In the genomic region with DNA sequence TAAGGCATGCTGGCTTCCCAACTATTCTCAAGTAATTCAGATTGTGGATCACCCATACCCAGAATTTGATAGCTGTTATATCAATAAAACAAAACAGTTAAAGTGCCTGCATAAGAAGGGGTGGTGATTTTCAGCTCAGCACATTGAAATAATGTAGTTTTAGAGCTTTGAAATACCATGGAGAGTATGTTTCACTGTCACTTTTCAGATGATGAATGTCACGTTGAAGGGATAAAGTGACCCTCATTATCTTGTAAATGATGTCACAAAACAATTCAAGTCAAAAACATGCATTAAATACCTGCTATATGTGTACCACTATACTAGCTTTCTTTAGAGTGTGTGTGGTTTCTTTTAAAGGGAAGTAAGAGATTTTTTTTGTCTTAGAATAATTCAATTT, we compare ENCODE assay signal across 40 cellular contexts. TPM values are rescaled to one million over a fixed set of nuclear protein-coding genes. Genes with fewer than 3 reads are reported as not detected.
"Had no signal": no experiment of that assay in that cellular context is flagged by ENCODE, and none has a peak within 500 bp of the region (broad histone marks: within the 10 kb centered on the region; RNA-seq: fewer than 3 reads in every experiment).

No MANE protein-coding gene starts in this region.

- FAIRE-seq: astrocyte, bronchial epithelial cell had no signal

- DNase-seq: activated effector memory CD4-positive, alpha-beta T cell treated with anti-CD3 and anti-CD28 coated beads, Interleukin-2, amount 50 U/mL, for 16 hours; activated effector memory CD4-positive, alpha-beta T cell treated with Interleukin-2 at 50 U/mL for 16 hours; activated gamma-delta T cell; activated gamma-delta T cell treated with Interleukin-2 at 50 U/mL for 16 hours; activated naive CD4-positive, alpha-beta T cell; activated naive CD4-positive, alpha-beta T cell treated with anti-CD3 and anti-CD28 coated beads for 36 hours; activated naive CD4-positive, alpha-beta T cell treated with anti-CD3 and anti-CD28 coated beads, Interleukin-2, amount 50 U/mL, for 16 hours; activated naive CD4-positive, alpha-beta T cell treated with Interleukin-2 at 50 U/mL for 16 hours; activated naive CD8-positive, alpha-beta T cell treated with anti-CD3 and anti-CD28 coated beads for 36 hours; activated naive CD8-positive, alpha-beta T cell treated with anti-CD3 and anti-CD28 coated beads, Interleukin-2, amount 10 ng/mL, durations not matched to agents 7 days and 5 days; activated naive CD8-positive, alpha-beta T cell treated with anti-CD3 and anti-CD28 coated beads, Interleukin-2, amount 50 U/mL, for 24 hours; activated T-cell treated with anti-CD3 and anti-CD28 coated beads, Interleukin-2, amount 50 U/mL, for 1 hour; activated T-cell treated with anti-CD3 and anti-CD28 coated beads, Interleukin-2, amount 50 U/mL, for 24 hours; activated T-cell treated with anti-CD3 and anti-CD28 coated beads, Interleukin-2, amount 50 U/mL, for 4 hours; activated T-cell treated with anti-CD3 and anti-CD28 coated beads, Interleukin-2, amount 50 U/mL, for 48 hours; activated T-cell treated with anti-CD3 and anti-CD28 coated beads, Interleukin-2, amount 50 U/mL, for 72 hours; adrenal gland; amniotic stem cell; amygdala; anterior cingulate cortex; aorta; body of pancreas; brain microvascular endothelial cell; caudate nucleus; central memory CD4-positive, alpha-beta T cell; cerebellar nuclear complex had no signal

- H3K9me3 Mint-ChIP-seq: activated naive CD4-positive, alpha-beta T cell treated with anti-CD3 and anti-CD28 coated beads for 36 hours; activated naive CD4-positive, alpha-beta T cell treated with anti-CD3 and anti-CD28 coated beads, Interleukin-2, amount 50 U/mL, for 24 hours; activated naive CD8-positive, alpha-beta T cell treated with anti-CD3 and anti-CD28 coated beads for 36 hours; activated naive CD8-positive, alpha-beta T cell treated with anti-CD3 and anti-CD28 coated beads, Interleukin-2, amount 10 ng/mL, durations not matched to agents 7 days and 5 days; activated naive CD8-positive, alpha-beta T cell treated with anti-CD3 and anti-CD28 coated beads, Interleukin-2, amount 50 U/mL, for 24 hours; activated T-cell treated with anti-CD3 and anti-CD28 coated beads, Interleukin-2, amount 50 U/mL, for 4 hours; activated T-helper 1 cell treated with anti-CD3 and anti-CD28 coated beads, Interleukin-12 subunit alpha, Interleukin-12 subunit beta, Interleukin-2, Interleukin-4 antibody, amounts not matched to agents 30 ng/mL and 10 ng/mL and 1 ng/mL, durations not matched to agents 14 hours and 24 hours and 36 hours; activated T-helper 2 cell treated with anti-CD3 and anti-CD28 coated beads, Interferon-gamma antibody, Interleukin-2, Interleukin-4, amounts not matched to agents 10 μg/mL and 5 μg/mL and 100 μg/mL, durations not matched to agents 14 hours and 24 hours and 36 hours had no signal

- H3K36me3 Mint-ChIP-seq: activated naive CD4-positive, alpha-beta T cell treated with anti-CD3 and anti-CD28 coated beads, Interleukin-2, amount 50 U/mL, for 24 hours; activated naive CD4-positive, alpha-beta T cell treated with anti-CD3 and anti-CD28 coated beads, Interleukin-2, amount 50 U/mL, for 72 hours; activated naive CD8-positive, alpha-beta T cell; activated naive CD8-positive, alpha-beta T cell treated with anti-CD3 and anti-CD28 coated beads for 36 hours; activated naive CD8-positive, alpha-beta T cell treated with anti-CD3 and anti-CD28 coated beads, Interleukin-2, amount 10 ng/mL, durations not matched to agents 7 days and 5 days; brain had no signal

- H3K27ac Mint-ChIP-seq: activated naive CD4-positive, alpha-beta T cell treated with anti-CD3 and anti-CD28 coated beads for 36 hours; activated naive CD4-positive, alpha-beta T cell treated with anti-CD3 and anti-CD28 coated beads, Interleukin-2, amount 50 U/mL, for 24 hours; activated naive CD4-positive, alpha-beta T cell treated with anti-CD3 and anti-CD28 coated beads, Interleukin-2, amount 50 U/mL, for 72 hours; activated naive CD8-positive, alpha-beta T cell; activated naive CD8-positive, alpha-beta T cell treated with anti-CD3 and anti-CD28 coated beads for 36 hours; activated naive CD8-positive, alpha-beta T cell treated with anti-CD3 and anti-CD28 coated beads, Interleukin-2, amount 10 ng/mL, durations not matched to agents 7 days and 5 days; activated naive CD8-positive, alpha-beta T cell treated with anti-CD3 and anti-CD28 coated beads, Interleukin-2, amount 50 U/mL, for 24 hours; activated T-cell treated with anti-CD3 and anti-CD28 coated beads, Interleukin-2, amount 50 U/mL, for 24 hours; activated T-cell treated with anti-CD3 and anti-CD28 coated beads, Interleukin-2, amount 50 U/mL, for 72 hours; activated T-helper 1 cell treated with anti-CD3 and anti-CD28 coated beads, Interleukin-12 subunit alpha, Interleukin-12 subunit beta, Interleukin-2, Interleukin-4 antibody, amounts not matched to agents 30 ng/mL and 10 ng/mL and 1 ng/mL, durations not matched to agents 14 hours and 24 hours and 36 hours; activated T-helper 17 cell treated with anti-CD3 and anti-CD28 coated beads, Interleukin-2, amount 50 U/mL, for 72 hours; activated T-helper 2 cell treated with anti-CD3 and anti-CD28 coated beads, Interferon-gamma antibody, Interleukin-2, Interleukin-4, amounts not matched to agents 10 μg/mL and 5 μg/mL and 100 μg/mL, durations not matched to agents 14 hours and 24 hours and 36 hours; brain had no signal

- H3K4me3 Mint-ChIP-seq: activated naive CD4-positive, alpha-beta T cell treated with anti-CD3 and anti-CD28 coated beads for 36 hours; activated naive CD4-positive, alpha-beta T cell treated with anti-CD3 and anti-CD28 coated beads, Interleukin-2, amount 50 U/mL, for 24 hours; activated naive CD8-positive, alpha-beta T cell; activated naive CD8-positive, alpha-beta T cell treated with anti-CD3 and anti-CD28 coated beads for 36 hours; activated naive CD8-positive, alpha-beta T cell treated with anti-CD3 and anti-CD28 coated beads, Interleukin-2, amount 10 ng/mL, durations not matched to agents 7 days and 5 days; activated naive CD8-positive, alpha-beta T cell treated with anti-CD3 and anti-CD28 coated beads, Interleukin-2, amount 50 U/mL, for 24 hours; activated T-cell treated with anti-CD3 and anti-CD28 coated beads, Interleukin-2, amount 50 U/mL, for 24 hours; activated T-cell treated with anti-CD3 and anti-CD28 coated beads, Interleukin-2, amount 50 U/mL, for 4 hours; activated T-cell treated with anti-CD3 and anti-CD28 coated beads, Interleukin-2, amount 50 U/mL, for 72 hours; activated T-helper 1 cell treated with anti-CD3 and anti-CD28 coated beads, Interleukin-12 subunit alpha, Interleukin-12 subunit beta, Interleukin-2, Interleukin-4 antibody, amounts not matched to agents 30 ng/mL and 10 ng/mL and 1 ng/mL, durations not matched to agents 14 hours and 24 hours and 36 hours; activated T-helper 17 cell treated with anti-CD3 and anti-CD28 coated beads, Interleukin-2, amount 50 U/mL, for 72 hours; brain; central memory CD8-positive, alpha-beta T cell had no signal

- H3K27me3 ChIP-seq: adrenal gland, ascending aorta, body of pancreas, brain microvascular endothelial cell, breast epithelium, cardiac muscle cell had no signal

- H3K9me3 ChIP-seq: adrenal gland, ascending aorta, body of pancreas, breast epithelium had no signal

- H3K36me3 ChIP-seq: adrenal gland, ascending aorta, brain microvascular endothelial cell, breast epithelium had no signal

- H3K4me1 Mint-ChIP-seq: activated naive CD4-positive, alpha-beta T cell treated with anti-CD3 and anti-CD28 coated beads, Interleukin-2, amount 50 U/mL, for 24 hours; activated naive CD8-positive, alpha-beta T cell treated with anti-CD3 and anti-CD28 coated beads for 36 hours; activated naive CD8-positive, alpha-beta T cell treated with anti-CD3 and anti-CD28 coated beads, Interleukin-2, amount 10 ng/mL, durations not matched to agents 7 days and 5 days; activated naive CD8-positive, alpha-beta T cell treated with anti-CD3 and anti-CD28 coated beads, Interleukin-2, amount 50 U/mL, for 24 hours; activated T-helper 17 cell treated with anti-CD3 and anti-CD28 coated beads, Interleukin-2, amount 50 U/mL, for 72 hours; central memory CD8-positive, alpha-beta T cell had no signal

- H3K4me1 ChIP-seq: adrenal gland, breast epithelium had no signal

- H3K4me3 ChIP-seq: adrenal gland, ascending aorta, body of pancreas, breast epithelium, cardiac muscle cell had no signal

- H3K27ac ChIP-seq: adrenal gland, ascending aorta, body of pancreas, brain microvascular endothelial cell, breast epithelium, cardiac muscle cell had no signal

- H3K27me3 Mint-ChIP-seq: activated naive CD4-positive, alpha-beta T cell treated with anti-CD3 and anti-CD28 coated beads, Interleukin-2, amount 50 U/mL, for 24 hours; activated naive CD8-positive, alpha-beta T cell treated with anti-CD3 and anti-CD28 coated beads for 36 hours; activated naive CD8-positive, alpha-beta T cell treated with anti-CD3 and anti-CD28 coated beads, Interleukin-2, amount 10 ng/mL, durations not matched to agents 7 days and 5 days; activated naive CD8-positive, alpha-beta T cell treated with anti-CD3 and anti-CD28 coated beads, Interleukin-2, amount 50 U/mL, for 24 hours; activated T-cell treated with anti-CD3 and anti-CD28 coated beads, Interleukin-2, amount 50 U/mL, for 24 hours; activated T-helper 17 cell treated with anti-CD3 and anti-CD28 coated beads, Interleukin-2, amount 50 U/mL, for 72 hours; central memory CD8-positive, alpha-beta T cell had no signal

RNA-seq across cellular contexts. Expression of gene MLIP, which starts 27.6 kb away (rescaled TPM):
- total RNA-seq: activated naive CD4-positive, alpha-beta T cell treated with anti-CD3 and anti-CD28 coated beads for 36 hours; activated naive CD4-positive, alpha-beta T cell treated with anti-CD3 and anti-CD28 coated beads, Interleukin-2, amount 50 U/mL, for 72 hours; activated naive CD8-positive, alpha-beta T cell treated with anti-CD3 and anti-CD28 coated beads for 36 hours; activated naive CD8-positive, alpha-beta T cell treated with anti-CD3 and anti-CD28 coated beads, Interleukin-2, amount 10 ng/mL, durations not matched to agents 7 days and 5 days; activated T-cell treated with anti-CD3 and anti-CD28 coated beads, Interleukin-2, amount 50 U/mL, for 4 hours; activated T-cell treated with anti-CD3 and anti-CD28 coated beads, Interleukin-2, amount 50 U/mL, for 72 hours; activated T-helper 1 cell treated with anti-CD3 and anti-CD28 coated beads, Interleukin-12 subunit alpha, Interleukin-12 subunit beta, Interleukin-2, Interleukin-4 antibody, amounts not matched to agents 30 ng/mL and 10 ng/mL and 1 ng/mL, durations not matched to agents 14 hours and 24 hours and 36 hours; activated T-helper 17 cell treated with anti-CD3 and anti-CD28 coated beads, Interleukin-2, amount 50 U/mL, for 72 hours; activated T-helper 2 cell treated with anti-CD3 and anti-CD28 coated beads, Interferon-gamma antibody, Interleukin-2, Interleukin-4, amounts not matched to agents 10 μg/mL and 5 μg/mL and 100 μg/mL, durations not matched to agents 14 hours and 24 hours and 36 hours; ascending aorta; astrocyte; chondrocyte had no signal
